1 cellular context compared by ENCODE assay signal in genomic region chrX:69959712-69960111, GRCh38.
TF ChIP-seq lines count a peak whose summit lies in the region.

No MANE protein-coding gene starts in this region.

TF ChIP-seq in GM23338, 12 proteins besides CTCF, POLR2A, EP300 and RAD21 (continued from another document):
- no peak for TF ChIP-seq ZNF462 (CRISPR knock-in tag; IDR thresholded peaks at IDR 0.05)
- no peak for TF ChIP-seq JUNB (IDR thresholded peaks at IDR 0.05; ENCODE audit: unreplicated experiment)
